29 cellular contexts compared by ENCODE assay signal in genomic region chr7:158327012-158327411, GRCh38.
"Had no signal": no experiment of that assay in that cellular context is flagged by ENCODE, and none has a peak within 500 bp of the region (broad histone marks: within the 10 kb centered on the region; RNA-seq: fewer than 3 reads in every experiment).

No MANE protein-coding gene starts in this region.

- H3K79me2 ChIP-seq: parathyroid adenoma had no signal

- H3K4me3 Mint-ChIP-seq: activated naive CD4-positive, alpha-beta T cell treated with anti-CD3 and anti-CD28 coated beads, Interleukin-2, amount 10 ng/mL, durations not matched to agents 7 days and 5 days; activated naive CD8-positive, alpha-beta T cell treated with anti-CD3 and anti-CD28 coated beads, Interleukin-2, amount 10 ng/mL, durations not matched to agents 7 days and 5 days; activated T-helper 1 cell treated with anti-CD3 and anti-CD28 coated beads, Interleukin-12 subunit alpha, Interleukin-12 subunit beta, Interleukin-2, Interleukin-4 antibody, amounts not matched to agents 30 ng/mL and 10 ng/mL and 1 ng/mL, durations not matched to agents 14 hours and 24 hours and 36 hours; natural killer cell treated with Interleukin-12 subunit alpha and Interleukin-12 subunit beta and Interleukin-15 and Interleukin-18, amount 100 ng/mL, for 72 hours; stimulated activated naive B cell treated with anti-CD40 and anti-IgM and Interleukin-4, amounts not matched to agents 10 μg/mL and 1 μg/mL and 100 μg/mL, for 72 hours; T-helper 2 cell treated with Interferon-gamma antibody and Interleukin-4, amounts not matched to agents 5 μg/mL and 100 μg/mL, for 36 hours had no signal

- H3K4me1 Mint-ChIP-seq: activated naive CD4-positive, alpha-beta T cell treated with anti-CD3 and anti-CD28 coated beads, Interleukin-2, amount 10 ng/mL, durations not matched to agents 7 days and 5 days; activated naive CD8-positive, alpha-beta T cell treated with anti-CD3 and anti-CD28 coated beads, Interleukin-2, amount 10 ng/mL, durations not matched to agents 7 days and 5 days; stimulated activated naive B cell treated with anti-CD40 and anti-IgM and Interleukin-4, amounts not matched to agents 10 μg/mL and 1 μg/mL and 100 μg/mL, for 72 hours had no signal

- H3K9me3 ChIP-seq: left ventricle myocardium inferior, psoas muscle, stomach, thyroid gland, upper lobe of right lung had no signal

- H3K4me1 ChIP-seq: left ventricle myocardium inferior, parathyroid adenoma, psoas muscle, thyroid gland, upper lobe of right lung had no signal

- ATAC-seq: activated CD4-positive, CD25-positive, alpha-beta regulatory T cell treated with anti-CD3 and anti-CD28 coated beads, Interleukin-2, amount 50 U/mL, for 24 hours; mucosa of descending colon; natural killer cell treated with Interleukin-12 subunit alpha and Interleukin-12 subunit beta and Interleukin-15 and Interleukin-18, amount 100 ng/mL, for 72 hours; psoas muscle; stimulated activated naive B cell treated with anti-CD40 and anti-IgM and Interleukin-4, amounts not matched to agents 10 μg/mL and 1 μg/mL and 100 μg/mL, for 72 hours had no signal

- H3K9ac ChIP-seq: parathyroid adenoma had no signal

- H3K27ac ChIP-seq: brain microvascular endothelial cell, left ventricle myocardium inferior, parathyroid adenoma, psoas muscle, stomach, thyroid gland, upper lobe of right lung had no signal

- DNase-seq: activated CD4-positive, alpha-beta T cell treated with anti-CD3 and anti-CD28 coated beads for 48 hours; activated CD4-positive, alpha-beta T cell treated with anti-CD3 and anti-CD28 coated beads, Interleukin-2, amount 50 U/mL, for 48 hours; activated CD8-positive, alpha-beta memory T cell treated with anti-CD3 and anti-CD28 coated beads, Interleukin-2, amount 50 U/mL, for 4 hours; activated effector memory CD4-positive, alpha-beta T cell treated with anti-CD3 and anti-CD28 coated beads, Interleukin-2, amount 50 U/mL, for 16 hours; activated naive CD4-positive, alpha-beta T cell treated with anti-CD3 and anti-CD28 coated beads, Interleukin-2, amount 10 ng/mL, durations not matched to agents 7 days and 5 days; activated naive CD8-positive, alpha-beta T cell treated with anti-CD3 and anti-CD28 coated beads, Interleukin-2, amount 10 ng/mL, durations not matched to agents 7 days and 5 days; activated T-cell treated with anti-CD3 and anti-CD28 coated beads, Interleukin-2, amount 50 U/mL, for 1 hour; brain microvascular endothelial cell; central memory CD4-positive, alpha-beta T cell; effector CD4-positive, alpha-beta T cell; erythroblast; left ventricle myocardium inferior; mucosa of descending colon; nucleus accumbens; psoas muscle; stimulated activated CD4-positive, alpha-beta T cell treated with anti-CD3 and anti-CD28 coated beads, Interleukin-15, amount 100 ng/mL, for 24 hours; stimulated activated CD4-positive, alpha-beta T cell treated with anti-CD3 and anti-CD28 coated beads, Interleukin-2, amount 100 ng/mL, for 24 hours; stimulated activated naive B cell treated with anti-CD40 and anti-IgM and Interleukin-4, amounts not matched to agents 10 μg/mL and 1 μg/mL and 100 μg/mL, for 72 hours; stomach; T-helper 1 cell; thyroid gland; upper lobe of right lung had no signal

- H3K27ac Mint-ChIP-seq: activated naive CD4-positive, alpha-beta T cell treated with anti-CD3 and anti-CD28 coated beads, Interleukin-2, amount 10 ng/mL, durations not matched to agents 7 days and 5 days; activated naive CD8-positive, alpha-beta T cell treated with anti-CD3 and anti-CD28 coated beads, Interleukin-2, amount 10 ng/mL, durations not matched to agents 7 days and 5 days; activated T-helper 1 cell treated with anti-CD3 and anti-CD28 coated beads, Interleukin-12 subunit alpha, Interleukin-12 subunit beta, Interleukin-2, Interleukin-4 antibody, amounts not matched to agents 30 ng/mL and 10 ng/mL and 1 ng/mL, durations not matched to agents 14 hours and 24 hours and 36 hours; natural killer cell treated with Interleukin-12 subunit alpha and Interleukin-12 subunit beta and Interleukin-15 and Interleukin-18, amount 100 ng/mL, for 72 hours; stimulated activated naive B cell treated with anti-CD40 and anti-IgM and Interleukin-4, amounts not matched to agents 10 μg/mL and 1 μg/mL and 100 μg/mL, for 72 hours; T-helper 2 cell treated with Interferon-gamma antibody and Interleukin-4, amounts not matched to agents 5 μg/mL and 100 μg/mL, for 36 hours had no signal

- H3K27me3 Mint-ChIP-seq: activated naive CD4-positive, alpha-beta T cell treated with anti-CD3 and anti-CD28 coated beads, Interleukin-2, amount 10 ng/mL, durations not matched to agents 7 days and 5 days; activated naive CD8-positive, alpha-beta T cell treated with anti-CD3 and anti-CD28 coated beads, Interleukin-2, amount 10 ng/mL, durations not matched to agents 7 days and 5 days had no signal

- H3K4me2 ChIP-seq: smooth muscle cell had no signal

- H3K4me3 ChIP-seq: left ventricle myocardium inferior, lung, mucosa of descending colon, psoas muscle, smooth muscle cell, stomach, thyroid gland, upper lobe of right lung had no signal

- H3K36me3 ChIP-seq: brain microvascular endothelial cell, left ventricle myocardium inferior, stomach, thyroid gland, upper lobe of right lung had no signal

- H3K27me3 ChIP-seq: brain microvascular endothelial cell, thyroid gland had no signal
